In genomic region chr12:4701863-4702262, GRCh38 we compare ENCODE assay signal across 12 cellular contexts. TPM values are rescaled to one million over a fixed set of nuclear protein-coding genes. Genes with fewer than 3 reads are reported as not detected.
"Had no signal": no experiment of that assay in that cellular context is flagged by ENCODE, and none has a peak within 500 bp of the region (broad histone marks: within the 10 kb centered on the region; RNA-seq: fewer than 3 reads in every experiment).

No MANE protein-coding gene starts in this region.

- H3K4me1 Mint-ChIP-seq: central memory CD8-positive, alpha-beta T cell; natural killer cell had no signal

- H3K9me3 Mint-ChIP-seq: activated T-helper 2 cell treated with anti-CD3 and anti-CD28 coated beads, Interferon-gamma antibody, Interleukin-2, Interleukin-4, amounts not matched to agents 10 μg/mL and 5 μg/mL and 100 μg/mL, durations not matched to agents 14 hours and 24 hours and 36 hours; central memory CD8-positive, alpha-beta T cell; natural killer cell; stimulated activated naive CD8-positive, alpha-beta T cell treated with anti-CD3 and anti-CD28 coated beads, Interleukin-15, Interleukin-2, amounts not matched to agents 100 ng/mL and 50 ng/mL, for 24 hours had no signal

- H3K4me3 Mint-ChIP-seq: central memory CD8-positive, alpha-beta T cell; natural killer cell; stimulated activated naive CD8-positive, alpha-beta T cell treated with anti-CD3 and anti-CD28 coated beads, Interleukin-15, Interleukin-2, amounts not matched to agents 100 ng/mL and 50 ng/mL, for 24 hours had no signal

- DNase-seq: activated CD4-positive, alpha-beta T cell treated with anti-CD3 and anti-CD28 coated beads, Interleukin-2, amount 50 U/mL, for 48 hours; activated CD4-positive, CD25-positive, alpha-beta regulatory T cell treated with anti-CD3 and anti-CD28 coated beads, Interleukin-2, amount 50 U/mL, for 72 hours; activated naive CD4-positive, alpha-beta T cell treated with anti-CD3 and anti-CD28 coated beads, Interleukin-2, amount 50 U/mL, for 16 hours; activated T-cell treated with anti-CD3 and anti-CD28 coated beads, Interleukin-2, amount 50 U/mL, for 1 hour; adrenal gland; foreskin keratinocyte; natural killer cell; upper lobe of left lung had no signal

- H3K27ac Mint-ChIP-seq: activated T-helper 2 cell treated with anti-CD3 and anti-CD28 coated beads, Interferon-gamma antibody, Interleukin-2, Interleukin-4, amounts not matched to agents 10 μg/mL and 5 μg/mL and 100 μg/mL, durations not matched to agents 14 hours and 24 hours and 36 hours; natural killer cell; stimulated activated naive CD8-positive, alpha-beta T cell treated with anti-CD3 and anti-CD28 coated beads, Interleukin-15, Interleukin-2, amounts not matched to agents 100 ng/mL and 50 ng/mL, for 24 hours had no signal

- ATAC-seq: esophagus mucosa, foreskin keratinocyte, natural killer cell had no signal

RNA-seq across cellular contexts. Expression of gene GALNT8, which starts 18.3 kb away (rescaled TPM):
- total RNA-seq: esophagus mucosa, foreskin keratinocyte had no signal
- polyA plus RNA-seq: foreskin keratinocyte had no signal
